1 cellular context compared by ENCODE assay signal in genomic region chr3:3154879-3155610, GRCh38.
TF ChIP-seq lines count a peak whose summit lies in the region.

No MANE protein-coding gene starts in this region.

TF ChIP-seq in GM23338, 12 proteins besides CTCF, POLR2A, EP300 and RAD21:
- TF ChIP-seq ZNF331 (CRISPR knock-in tag; IDR thresholded peaks at IDR 0.05; ENCODE audit: low read depth) (no peak), ETS1 (IDR thresholded peaks at IDR 0.05) (no peak), EZH2 (IDR thresholded peaks at IDR 0.05; ENCODE audit: low read depth, unreplicated experiment) (no peak), JUNB (IDR thresholded peaks at IDR 0.05; ENCODE audit: unreplicated experiment) (no peak), EZH2phosphoT487 (IDR thresholded peaks at IDR 0.05; ENCODE audit: unreplicated experiment) (no peak), CREB1 (CRISPR knock-in tag; IDR thresholded peaks at IDR 0.05; ENCODE audit: low read depth) (no peak), NANOG (IDR thresholded peaks at IDR 0.05; ENCODE audit: borderline replicate concordance) (no peak), POLR2AphosphoS5 (IDR thresholded peaks at IDR 0.05; ENCODE audit: low read depth) (no peak), STAT1 (IDR thresholded peaks at IDR 0.05; ENCODE audit: unreplicated experiment) (no peak), REST (IDR thresholded peaks at IDR 0.05; ENCODE audit: unreplicated experiment) (no peak), ZNF114 (CRISPR knock-in tag; IDR thresholded peaks at IDR 0.05) (no peak)
- TF ChIP-seq, protein P1, sequence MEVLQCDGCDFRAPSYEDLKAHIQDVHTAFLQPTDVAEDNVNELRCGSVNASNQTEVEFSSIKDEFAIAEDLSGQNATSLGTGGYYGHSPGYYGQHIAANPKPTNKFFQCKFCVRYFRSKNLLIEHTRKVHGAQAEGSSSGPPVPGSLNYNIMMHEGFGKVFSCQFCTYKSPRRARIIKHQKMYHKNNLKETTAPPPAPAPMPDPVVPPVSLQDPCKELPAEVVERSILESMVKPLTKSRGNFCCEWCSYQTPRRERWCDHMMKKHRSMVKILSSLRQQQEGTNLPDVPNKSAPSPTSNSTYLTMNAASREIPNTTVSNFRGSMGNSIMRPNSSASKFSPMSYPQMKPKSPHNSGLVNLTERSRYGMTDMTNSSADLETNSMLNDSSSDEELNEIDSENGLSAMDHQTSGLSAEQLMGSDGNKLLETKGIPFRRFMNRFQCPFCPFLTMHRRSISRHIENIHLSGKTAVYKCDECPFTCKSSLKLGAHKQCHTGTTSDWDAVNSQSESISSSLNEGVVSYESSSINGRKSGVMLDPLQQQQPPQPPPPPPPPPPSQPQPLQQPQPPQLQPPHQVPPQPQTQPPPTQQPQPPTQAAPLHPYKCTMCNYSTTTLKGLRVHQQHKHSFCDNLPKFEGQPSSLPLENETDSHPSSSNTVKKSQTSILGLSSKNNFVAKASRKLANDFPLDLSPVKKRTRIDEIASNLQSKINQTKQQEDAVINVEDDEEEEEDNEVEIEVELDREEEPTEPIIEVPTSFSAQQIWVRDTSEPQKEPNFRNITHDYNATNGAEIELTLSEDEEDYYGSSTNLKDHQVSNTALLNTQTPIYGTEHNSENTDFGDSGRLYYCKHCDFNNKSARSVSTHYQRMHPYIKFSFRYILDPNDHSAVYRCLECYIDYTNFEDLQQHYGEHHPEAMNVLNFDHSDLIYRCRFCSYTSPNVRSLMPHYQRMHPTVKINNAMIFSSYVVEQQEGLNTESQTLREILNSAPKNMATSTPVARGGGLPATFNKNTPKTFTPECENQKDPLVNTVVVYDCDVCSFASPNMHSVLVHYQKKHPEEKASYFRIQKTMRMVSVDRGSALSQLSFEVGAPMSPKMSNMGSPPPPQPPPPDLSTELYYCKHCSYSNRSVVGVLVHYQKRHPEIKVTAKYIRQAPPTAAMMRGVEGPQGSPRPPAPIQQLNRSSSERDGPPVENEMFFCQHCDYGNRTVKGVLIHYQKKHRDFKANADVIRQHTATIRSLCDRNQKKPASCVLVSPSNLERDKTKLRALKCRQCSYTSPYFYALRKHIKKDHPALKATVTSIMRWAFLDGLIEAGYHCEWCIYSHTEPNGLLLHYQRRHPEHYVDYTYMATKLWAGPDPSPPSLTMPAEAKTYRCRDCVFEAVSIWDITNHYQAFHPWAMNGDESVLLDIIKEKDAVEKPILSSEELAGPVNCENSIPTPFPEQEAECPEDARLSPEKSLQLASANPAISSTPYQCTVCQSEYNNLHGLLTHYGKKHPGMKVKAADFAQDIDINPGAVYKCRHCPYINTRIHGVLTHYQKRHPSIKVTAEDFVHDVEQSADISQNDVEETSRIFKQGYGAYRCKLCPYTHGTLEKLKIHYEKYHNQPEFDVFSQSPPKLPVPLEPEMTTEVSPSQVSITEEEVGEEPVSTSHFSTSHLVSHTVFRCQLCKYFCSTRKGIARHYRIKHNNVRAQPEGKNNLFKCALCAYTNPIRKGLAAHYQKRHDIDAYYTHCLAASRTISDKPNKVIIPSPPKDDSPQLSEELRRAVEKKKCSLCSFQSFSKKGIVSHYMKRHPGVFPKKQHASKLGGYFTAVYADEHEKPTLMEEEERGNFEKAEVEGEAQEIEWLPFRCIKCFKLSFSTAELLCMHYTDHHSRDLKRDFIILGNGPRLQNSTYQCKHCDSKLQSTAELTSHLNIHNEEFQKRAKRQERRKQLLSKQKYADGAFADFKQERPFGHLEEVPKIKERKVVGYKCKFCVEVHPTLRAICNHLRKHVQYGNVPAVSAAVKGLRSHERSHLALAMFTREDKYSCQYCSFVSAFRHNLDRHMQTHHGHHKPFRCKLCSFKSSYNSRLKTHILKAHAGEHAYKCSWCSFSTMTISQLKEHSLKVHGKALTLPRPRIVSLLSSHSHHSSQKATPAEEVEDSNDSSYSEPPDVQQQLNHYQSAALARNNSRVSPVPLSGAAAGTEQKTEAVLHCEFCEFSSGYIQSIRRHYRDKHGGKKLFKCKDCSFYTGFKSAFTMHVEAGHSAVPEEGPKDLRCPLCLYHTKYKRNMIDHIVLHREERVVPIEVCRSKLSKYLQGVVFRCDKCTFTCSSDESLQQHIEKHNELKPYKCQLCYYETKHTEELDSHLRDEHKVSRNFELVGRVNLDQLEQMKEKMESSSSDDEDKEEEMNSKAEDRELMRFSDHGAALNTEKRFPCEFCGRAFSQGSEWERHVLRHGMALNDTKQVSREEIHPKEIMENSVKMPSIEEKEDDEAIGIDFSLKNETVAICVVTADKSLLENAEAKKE (CRISPR knock-in tag; IDR thresholded peaks at IDR 0.05) = no peak
